31 cellular contexts compared by ENCODE assay signal in the genomic region with DNA sequence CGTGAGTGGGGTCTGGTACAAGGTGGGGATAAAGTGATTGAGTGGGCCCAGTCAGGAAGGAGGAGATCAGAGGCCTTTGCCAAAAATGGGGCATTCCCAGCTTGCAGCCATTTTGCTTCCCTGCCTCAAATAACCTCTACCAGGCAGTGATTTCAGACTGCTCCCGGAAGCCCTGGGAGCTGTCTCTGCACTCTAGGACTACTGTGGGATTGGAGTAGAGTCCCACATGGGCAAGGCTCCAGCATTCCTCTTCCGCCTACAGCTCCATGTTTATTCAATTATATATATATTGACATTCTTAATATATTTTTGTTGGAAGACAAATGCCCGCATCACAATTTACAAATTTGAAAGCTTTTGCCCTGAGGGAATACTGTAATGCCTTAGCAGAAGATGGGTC.
"Had no signal": no experiment of that assay in that cellular context is flagged by ENCODE, and none has a peak within 500 bp of the region (broad histone marks: within the 10 kb centered on the region; RNA-seq: fewer than 3 reads in every experiment).

No MANE protein-coding gene starts in this region.

- H3K9me3 Mint-ChIP-seq: activated naive CD4-positive, alpha-beta T cell treated with anti-CD3 and anti-CD28 coated beads for 36 hours; activated naive CD8-positive, alpha-beta T cell treated with anti-CD3 and anti-CD28 coated beads for 36 hours; activated T-helper 1 cell treated with anti-CD3 and anti-CD28 coated beads, Interleukin-12 subunit alpha, Interleukin-12 subunit beta, Interleukin-2, Interleukin-4 antibody, amounts not matched to agents 30 ng/mL and 10 ng/mL and 1 ng/mL, durations not matched to agents 14 hours and 24 hours and 36 hours; brain; natural killer cell; stimulated activated naive CD8-positive, alpha-beta T cell treated with anti-CD3 and anti-CD28 coated beads, Interleukin-15, Interleukin-2, amounts not matched to agents 100 ng/mL and 50 ng/mL, for 24 hours; T-helper 2 cell treated with Interferon-gamma antibody and Interleukin-4, amounts not matched to agents 5 μg/mL and 100 μg/mL, for 36 hours; type B pancreatic cell had no signal

- DNase-seq: activated CD4-positive, CD25-positive, alpha-beta regulatory T cell; activated effector memory CD4-positive, alpha-beta T cell treated with anti-CD3 and anti-CD28 coated beads, Interleukin-2, amount 50 U/mL, for 16 hours; activated naive CD8-positive, alpha-beta T cell treated with anti-CD3 and anti-CD28 coated beads for 36 hours; activated T-cell treated with anti-CD3 and anti-CD28 coated beads for 4 hours; cerebellar nuclear complex; colonic mucosa; effector memory CD4-positive, alpha-beta T cell; left lung; lower lobe of right lung; mesenchymal stem cell; natural killer cell; retina; stimulated activated CD4-positive, alpha-beta T cell treated with anti-CD3 and anti-CD28 coated beads, Interleukin-12 subunit alpha, Interleukin-12 subunit beta, amount 100 ng/mL, for 4 hours; stimulated activated CD4-positive, alpha-beta T cell treated with anti-CD3 and anti-CD28 coated beads, Interleukin-4, amount 100 ng/mL, for 1 hour; T-helper 1 cell had no signal

- H3K4me1 Mint-ChIP-seq: activated CD4-positive, alpha-beta T cell treated with anti-CD3 and anti-CD28 coated beads for 36 hours; activated naive CD8-positive, alpha-beta T cell treated with anti-CD3 and anti-CD28 coated beads for 36 hours; brain; natural killer cell had no signal

- H3K4me1 ChIP-seq: ascending aorta, colonic mucosa, left lung, lower lobe of right lung, prostate gland, vagina had no signal

- FAIRE-seq: frontal cortex, islet of Langerhans had no signal

- H3K4me3 ChIP-seq: ascending aorta, cardiac muscle cell, colonic mucosa, left lung, lower lobe of right lung, prostate gland, skin epidermis, thoracic aorta, vagina had no signal

- H3K4me3 Mint-ChIP-seq: activated CD4-positive, alpha-beta T cell treated with anti-CD3 and anti-CD28 coated beads for 36 hours; activated naive CD4-positive, alpha-beta T cell treated with anti-CD3 and anti-CD28 coated beads for 36 hours; activated naive CD8-positive, alpha-beta T cell treated with anti-CD3 and anti-CD28 coated beads for 36 hours; activated T-helper 1 cell treated with anti-CD3 and anti-CD28 coated beads, Interleukin-12 subunit alpha, Interleukin-12 subunit beta, Interleukin-2, Interleukin-4 antibody, amounts not matched to agents 30 ng/mL and 10 ng/mL and 1 ng/mL, durations not matched to agents 14 hours and 24 hours and 36 hours; brain; stimulated activated naive CD8-positive, alpha-beta T cell treated with anti-CD3 and anti-CD28 coated beads, Interleukin-15, Interleukin-2, amounts not matched to agents 100 ng/mL and 50 ng/mL, for 24 hours; T-helper 2 cell treated with Interferon-gamma antibody and Interleukin-4, amounts not matched to agents 5 μg/mL and 100 μg/mL, for 36 hours; type B pancreatic cell had no signal

- H3K27ac Mint-ChIP-seq: activated naive CD4-positive, alpha-beta T cell treated with anti-CD3 and anti-CD28 coated beads for 36 hours; activated T-helper 1 cell treated with anti-CD3 and anti-CD28 coated beads, Interleukin-12 subunit alpha, Interleukin-12 subunit beta, Interleukin-2, Interleukin-4 antibody, amounts not matched to agents 30 ng/mL and 10 ng/mL and 1 ng/mL, durations not matched to agents 14 hours and 24 hours and 36 hours; brain; natural killer cell; stimulated activated naive CD8-positive, alpha-beta T cell treated with anti-CD3 and anti-CD28 coated beads, Interleukin-15, Interleukin-2, amounts not matched to agents 100 ng/mL and 50 ng/mL, for 24 hours; T-helper 2 cell treated with Interferon-gamma antibody and Interleukin-4, amounts not matched to agents 5 μg/mL and 100 μg/mL, for 36 hours; type B pancreatic cell had no signal

- ATAC-seq: lower lobe of right lung, sciatic nerve had no signal

- H3K27me3 Mint-ChIP-seq: activated CD4-positive, alpha-beta T cell treated with anti-CD3 and anti-CD28 coated beads for 36 hours; activated naive CD8-positive, alpha-beta T cell treated with anti-CD3 and anti-CD28 coated beads for 36 hours; stimulated activated naive CD8-positive, alpha-beta T cell treated with anti-CD3 and anti-CD28 coated beads, Interleukin-15, Interleukin-2, amounts not matched to agents 100 ng/mL and 50 ng/mL, for 24 hours; type B pancreatic cell had no signal

- H3K27ac ChIP-seq: ascending aorta, cardiac muscle cell, colonic mucosa, left lung, lower lobe of right lung, prostate gland, skin epidermis, thoracic aorta, vagina had no signal

- H3K27me3 ChIP-seq: ascending aorta, cardiac muscle cell, colonic mucosa, left lung, vagina had no signal

- H3K9me3 ChIP-seq: ascending aorta, colonic mucosa, left lung, lower lobe of right lung, prostate gland, thoracic aorta, vagina had no signal
